8 cellular contexts compared by ENCODE assay signal in genomic region chr17:36937001-36937960, GRCh38. TPM values are rescaled to one million over a fixed set of nuclear protein-coding genes. Genes with fewer than 3 reads are reported as not detected.
DNase-seq lines count a peak whose midpoint lies in the region; ATAC-seq and TF ChIP-seq lines count a peak whose summit lies in the region.
"Had no signal": no experiment of that assay in that cellular context is flagged by ENCODE, and none has a peak within 500 bp of the region (broad histone marks: within the 10 kb centered on the region; RNA-seq: fewer than 3 reads in every experiment).

LHX1 (plus strand) TSS chr17:36937475; CDS start chr17:36938198, 723 bp downstream.

- H3K27me3 ChIP-seq in psoas muscle (ENCODE audit: insufficient read depth in 3 of 3, low read length in 2 of 3), result peaks cover 0 to 99% (median 88%) of the 10 kb centered on the region in 3 donors

- DNase-seq in GM13977 (ENCODE audit: low spot score) (peak; percentile 50), NCI-H748 treated with DMSO at 0.1 percent for 48 hours (lab: John Stamatoyannopoulos, UW) (peak; percentile 16), coronary artery (ENCODE audit: low spot score) (no peak), psoas muscle (peak in 1 of 2 donors; percentile 39), SIG-M5 (lab: John Stamatoyannopoulos, UW) (no peak)
- DNase-seq: GOT3 had no signal

- peaks cover 62% of the 10 kb centered on the region for H3K4me1 ChIP-seq in psoas muscle

- peak within 1 kb of the TSS; percentile 59 for H3K4me3 ChIP-seq in coronary artery
- H3K4me3 ChIP-seq in psoas muscle, result peak within 1 kb of the TSS; percentile 43

- H3K9me3 ChIP-seq in psoas muscle, result no peaks in the 10 kb centered on the region

- intact Hi-C loops in psoas muscle (cut with DNase I), result no loop called here

- no peak for TF ChIP-seq CTCF in GM13977 (IDR thresholded peaks at IDR 0.05; ENCODE audit: extremely low read depth, insufficient read depth, missing control alignments)
- no peak for TF ChIP-seq CTCF in coronary artery (IDR thresholded peaks at IDR 0.05)
- no peak for TF ChIP-seq CTCF in psoas muscle (IDR thresholded peaks at IDR 0.05)

- in situ Hi-C loops in GM13977 (cut with MboI; ENCODE audit: low pct_unique_long_range_greater_than_20kb, low sequenced_read_pairs, unreplicated experiment), result no loop called here

- H3K36me3 ChIP-seq in psoas muscle (ENCODE audit: insufficient read depth in 1 of 2, low read depth in 1 of 2), result no peaks in the 10 kb centered on the region

- no peak for ATAC-seq in psoas muscle
- no peak for ATAC-seq in HG03439 (IDR thresholded peaks at IDR 0.05; ENCODE audit: unreplicated experiment)
- no peak for ATAC-seq in GM18861 (IDR thresholded peaks at IDR 0.05; ENCODE audit: unreplicated experiment)

- 2 to 4% (median 3%) methylated on average over 68 to 75 of the region's 75 CpGs for WGBS in psoas muscle, 3 donors

- H3K27ac ChIP-seq in coronary artery (no peak within 1 kb of the TSS), psoas muscle (no peak within 1 kb of the TSS)

RNA-seq across cellular contexts. Expression of gene LHX1, which starts in this region (rescaled TPM):
- total RNA-seq in psoas muscle, result not detected
- polyA plus RNA-seq in psoas muscle, result not detected

Comparison
In these comparisons a context has a peak if more than half of its experiments do, and no peak if none do; other contexts are left out.
1. DNase-seq: peak in GM13977 (single experiment) and NCI-H748 treated with DMSO at 0.1 percent for 48 hours (single experiment); none in coronary artery (single experiment) and SIG-M5 (single experiment).